9 cellular contexts compared by ENCODE assay signal in the genomic region with DNA sequence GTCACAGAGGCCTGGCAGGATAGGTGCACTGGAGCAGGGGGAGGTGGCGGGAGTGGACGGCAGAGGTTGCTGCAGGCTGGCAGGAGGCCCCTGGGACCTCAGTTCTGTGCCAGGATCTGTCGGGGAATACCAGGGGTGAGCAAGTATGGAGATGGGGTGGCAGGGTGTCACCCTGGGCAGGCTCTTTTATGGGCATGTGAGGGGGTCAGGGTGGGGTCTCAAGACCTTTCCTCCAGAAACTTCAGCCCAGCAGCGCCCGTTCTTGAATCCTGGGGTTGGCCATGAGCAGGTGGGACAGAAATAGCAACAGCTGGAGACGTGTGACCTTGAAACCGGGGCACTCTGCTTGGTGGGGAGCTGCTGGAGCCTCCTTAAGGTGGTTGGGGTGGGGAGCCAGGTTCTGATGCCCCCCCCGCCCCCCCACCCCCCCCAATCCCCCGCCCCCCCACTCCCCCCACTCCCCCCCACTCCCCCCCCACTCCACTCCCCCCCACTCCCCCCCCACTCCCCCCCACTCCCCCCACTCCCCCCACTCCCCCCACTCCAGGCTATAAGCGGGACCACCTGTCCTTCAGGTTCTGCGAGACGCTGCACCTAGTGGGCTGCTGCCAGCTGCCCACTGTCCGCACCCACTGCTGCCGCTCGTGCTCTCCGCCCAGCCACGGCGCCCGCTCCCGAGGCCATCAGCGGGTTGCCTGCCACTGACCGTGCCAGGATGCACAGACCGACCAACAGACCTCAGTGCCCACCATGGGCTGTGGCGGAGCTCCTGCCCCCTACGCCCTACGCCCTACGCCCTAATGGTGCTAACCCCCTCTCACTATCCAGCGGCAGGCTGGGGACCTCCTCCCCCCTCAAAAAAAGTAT.
DNase-seq lines count a peak whose midpoint lies in the region; ATAC-seq and TF ChIP-seq lines count a peak whose summit lies in the region.
"Had no signal": no experiment of that assay in that cellular context is flagged by ENCODE, and none has a peak within 500 bp of the region (broad histone marks: within the 10 kb centered on the region; RNA-seq: fewer than 3 reads in every experiment).

No MANE protein-coding gene starts in this region.

- peaks cover 12 to 24% of the 10 kb centered on the region in 2 donors for H3K4me1 Mint-ChIP-seq in effector memory CD8-positive, alpha-beta T cell (ENCODE audit: low read depth in 2 of 2)

- H3K9me3 ChIP-seq in RWPE2 (ENCODE audit: severe bottlenecking): no peaks in the 10 kb centered on the region
- H3K9me3 ChIP-seq in muscle layer of colon (ENCODE audit: low read length): no peaks in the 10 kb centered on the region
- H3K9me3 ChIP-seq in thyroid gland: no peaks in the 10 kb centered on the region
- H3K9me3 ChIP-seq: prostate gland had no signal

- TF ChIP-seq CTCF in RWPE2 (IDR thresholded peaks at IDR 0.05; ENCODE audit: poor library complexity, severe bottlenecking) (no peak), thyroid gland (IDR thresholded peaks at IDR 0.05) (no peak), GM10248 (IDR thresholded peaks at IDR 0.05; ENCODE audit: control extremely low read depth, extremely low read depth, low read depth, missing control alignments) (no peak)

- no peak overlapping the region for H3K4me3 Mint-ChIP-seq in effector memory CD8-positive, alpha-beta T cell
- H3K4me3 Mint-ChIP-seq: immature natural killer cell had no signal

- H3K27ac ChIP-seq in RWPE2 (ENCODE audit: poor library complexity, severe bottlenecking) (peak overlapping the region; percentile 91), muscle layer of colon (ENCODE audit: low read depth, low read length) (peak overlapping the region; percentile 65), thyroid gland (peak overlapping the region in 2 of 3 donors; percentile 33 to 63)
- H3K27ac ChIP-seq: prostate gland had no signal

- POLR2A ChIA-PET in GM10248 (lab: Yijun Ruan, JAX): no interaction called here

- peaks cover 5% of the 10 kb centered on the region; the same call in 1 of the 2 replicates for H3K36me3 ChIP-seq in RWPE2 (ENCODE audit: low read depth)
- H3K36me3 ChIP-seq in muscle layer of colon (ENCODE audit: insufficient read depth, low read length): peaks cover under 1% of the 10 kb centered on the region
- H3K36me3 ChIP-seq in thyroid gland: no peaks in the 10 kb centered on the region
- H3K36me3 ChIP-seq: prostate gland had no signal

- intact Hi-C loops in thyroid gland (cut with DNase I): no loop called here

- H3K27me3 Mint-ChIP-seq in effector memory CD8-positive, alpha-beta T cell: no peaks in the 10 kb centered on the region

- H3K27me3 ChIP-seq in RWPE2 (ENCODE audit: insufficient read depth, poor library complexity, severe bottlenecking) (no peaks in the 10 kb centered on the region), muscle layer of colon (ENCODE audit: control insufficient read depth in 1 of 2, insufficient read depth in 2 of 2, low read length in 2 of 2) (no peaks in the 10 kb centered on the region), thyroid gland (no peaks in the 10 kb centered on the region)

- H3K4me3 ChIP-seq in RWPE2 (ENCODE audit: severe bottlenecking) (no peak overlapping the region), muscle layer of colon (ENCODE audit: low read depth in 1 of 2, low read length in 2 of 2) (no peak overlapping the region), thyroid gland (replicated peaks in 1 of 3) (no peak overlapping the region)
- H3K4me3 ChIP-seq: prostate gland had no signal

- H3K4me1 ChIP-seq in RWPE2 (ENCODE audit: insufficient read depth, poor library complexity, severe bottlenecking) (peaks cover 21% of the 10 kb centered on the region), muscle layer of colon (ENCODE audit: insufficient read depth, low read length) (peaks cover 47% of the 10 kb centered on the region), thyroid gland (peaks cover 0 to 40% of the 10 kb centered on the region in 2 donors)
- H3K4me1 ChIP-seq: prostate gland had no signal

- 89 to 98% methylated on average over 18 to 20 of the region's 28 CpGs for WGBS in thyroid gland, 2 donors

- H3K9ac ChIP-seq in muscle layer of colon (ENCODE audit: low read length): no peak overlapping the region

- no peak for ATAC-seq in RWPE2 (ENCODE audit: low read depth)
- no peak for ATAC-seq in effector memory CD8-positive, alpha-beta T cell (replicated peaks)
- ATAC-seq in HG03571 (IDR thresholded peaks at IDR 0.05; ENCODE audit: unreplicated experiment): no peak

- DNase-seq in RWPE2 (ENCODE audit: low spot score) (peak; percentile 67), thyroid gland (peak in 1 of 2 donors; percentile 3), GM10248 (ENCODE audit: extremely low spot score) (no peak), hepatic stellate cell (ENCODE audit: low spot score) (no peak)
- DNase-seq in effector memory CD8-positive, alpha-beta T cell: no peak
- DNase-seq: immature natural killer cell had no signal

- H3K9me3 Mint-ChIP-seq in effector memory CD8-positive, alpha-beta T cell: no peaks in the 10 kb centered on the region
- H3K9me3 Mint-ChIP-seq: immature natural killer cell had no signal

- peaks cover 16% of the 10 kb centered on the region for H3K36me3 Mint-ChIP-seq in effector memory CD8-positive, alpha-beta T cell (ENCODE audit: insufficient read depth)

- H3K27ac Mint-ChIP-seq in effector memory CD8-positive, alpha-beta T cell: peak overlapping the region; percentile 46 to 86

- CTCF ChIA-PET in GM10248 (lab: Yijun Ruan, JAX): interaction anchor here (1.5 kb wide), 1 partner anchor 116 kb away, joined by 5 read pairs; no protein-coding TSS in a partner anchor

- TF ChIP-seq POLR2A in thyroid gland (IDR thresholded peaks at IDR 0.05): no peak
